In genomic region chr3:72533584-72534473, GRCh38 we compare ENCODE assay signal across 13 cellular contexts.
DNase-seq lines count a peak whose midpoint lies in the region; ATAC-seq and TF ChIP-seq lines count a peak whose summit lies in the region.
"Had no signal": no experiment of that assay in that cellular context is flagged by ENCODE, and none has a peak within 500 bp of the region (broad histone marks: within the 10 kb centered on the region; RNA-seq: fewer than 3 reads in every experiment).

No MANE protein-coding gene starts in this region.

- H3K9me3 ChIP-seq in neutrophil: no peaks in the 10 kb centered on the region
- H3K9me3 ChIP-seq: suprapubic skin had no signal

- peak in 1 of 2 donors; percentile 20 for ATAC-seq in activated naive CD4-positive, alpha-beta T cell treated with anti-CD3 and anti-CD28 coated beads, Interleukin-2, amount 50 U/mL, for 72 hours
- ATAC-seq in GM18867 (IDR thresholded peaks at IDR 0.05; ENCODE audit: unreplicated experiment): no peak
- ATAC-seq in HG02840 (IDR thresholded peaks at IDR 0.05; ENCODE audit: low FRiP score, unreplicated experiment): no peak
- ATAC-seq in HG03039 (IDR thresholded peaks at IDR 0.05; ENCODE audit: unreplicated experiment): no peak

- no peak overlapping the region for H3K4me3 Mint-ChIP-seq in activated CD4-positive, alpha-beta T cell treated with anti-CD3 and anti-CD28 coated beads, Interleukin-2, amount 10 ng/mL, durations not matched to agents 24 days and 14 days

- intact Hi-C loops in activated CD4-positive, alpha-beta T cell treated with anti-CD3 and anti-CD28 coated beads, Interleukin-2, amount 10 ng/mL, durations not matched to agents 24 days and 14 days (cut with micrococcal nuclease): no loop called here

- H3K27ac ChIP-seq in neutrophil: peak overlapping the region; percentile 39
- H3K27ac ChIP-seq: suprapubic skin had no signal

- H3K27me3 ChIP-seq in neutrophil: no peaks in the 10 kb centered on the region
- H3K27me3 ChIP-seq: suprapubic skin had no signal

- H3K27me3 Mint-ChIP-seq in activated CD4-positive, alpha-beta T cell treated with anti-CD3 and anti-CD28 coated beads, Interleukin-2, amount 10 ng/mL, durations not matched to agents 24 days and 14 days: peaks cover 6% of the 10 kb centered on the region

- H3K9me3 Mint-ChIP-seq in activated CD4-positive, alpha-beta T cell treated with anti-CD3 and anti-CD28 coated beads, Interleukin-2, amount 10 ng/mL, durations not matched to agents 24 days and 14 days: peaks cover 12% of the 10 kb centered on the region
- H3K9me3 Mint-ChIP-seq in activated naive CD4-positive, alpha-beta T cell treated with anti-CD3 and anti-CD28 coated beads, Interleukin-2, amount 50 U/mL, for 72 hours: peaks cover 6 to 24% of the 10 kb centered on the region in 2 donors

- no peaks in the 10 kb centered on the region for H3K36me3 ChIP-seq in neutrophil
- H3K36me3 ChIP-seq: suprapubic skin had no signal

- peaks cover 4% of the 10 kb centered on the region for H3K36me3 Mint-ChIP-seq in activated CD4-positive, alpha-beta T cell treated with anti-CD3 and anti-CD28 coated beads, Interleukin-2, amount 10 ng/mL, durations not matched to agents 24 days and 14 days (ENCODE audit: low read depth)
- peaks cover 9 to 12% of the 10 kb centered on the region in 2 donors for H3K36me3 Mint-ChIP-seq in activated naive CD4-positive, alpha-beta T cell treated with anti-CD3 and anti-CD28 coated beads, Interleukin-2, amount 50 U/mL, for 72 hours

- H3K4me1 ChIP-seq in neutrophil (ENCODE audit: control insufficient read depth in 1 of 2, insufficient read depth in 1 of 2, low read depth in 1 of 2, low read length in 1 of 2): peaks cover 5 to 7% of the 10 kb centered on the region in 2 experiments

- TF ChIP-seq CTCF in neutrophil (IDR thresholded peaks at IDR 0.05): no peak

- no peak for DNase-seq in activated CD4-positive, alpha-beta T cell treated with anti-CD3 and anti-CD28 coated beads, Interleukin-2, amount 10 ng/mL, durations not matched to agents 24 days and 14 days
- no peak for DNase-seq in activated CD4-positive, alpha-beta T cell treated with anti-CD3 and anti-CD28 coated beads, Interleukin-2, amount 50 U/mL, for 4 hours
- peak; percentile 16 for DNase-seq in KG1 (lab: John Stamatoyannopoulos, UW)
- no peak for DNase-seq in activated naive CD4-positive, alpha-beta T cell treated with anti-CD3 and anti-CD28 coated beads, Interleukin-2, amount 50 U/mL, for 72 hours (ENCODE audit: low spot score in 2 of 2)
- DNase-seq: mesendoderm, NCI-H510A, occipital lobe, small intestine had no signal

- H3K27ac Mint-ChIP-seq in activated CD4-positive, alpha-beta T cell treated with anti-CD3 and anti-CD28 coated beads, Interleukin-2, amount 10 ng/mL, durations not matched to agents 24 days and 14 days: peak overlapping the region; percentile 72
- H3K27ac Mint-ChIP-seq in activated naive CD4-positive, alpha-beta T cell treated with anti-CD3 and anti-CD28 coated beads, Interleukin-2, amount 50 U/mL, for 72 hours: peak overlapping the region; percentile 0 to 4

- H3K4me3 ChIP-seq in neutrophil (ENCODE audit: low read depth in 1 of 2, low read length in 1 of 2): no peak overlapping the region
- H3K4me3 ChIP-seq: suprapubic skin had no signal

- H3K4me1 Mint-ChIP-seq in activated CD4-positive, alpha-beta T cell treated with anti-CD3 and anti-CD28 coated beads, Interleukin-2, amount 10 ng/mL, durations not matched to agents 24 days and 14 days: peaks cover 26% of the 10 kb centered on the region
